ENCODE assay signal across 12 cellular contexts in genomic region chr20:10857362-10858070, GRCh38.
DNase-seq lines count a peak whose midpoint lies in the region; ATAC-seq, FAIRE-seq and TF ChIP-seq lines count a peak whose summit lies in the region.
"Had no signal": no experiment of that assay in that cellular context is flagged by ENCODE, and none has a peak within 500 bp of the region (broad histone marks: within the 10 kb centered on the region; RNA-seq: fewer than 3 reads in every experiment).

No MANE protein-coding gene starts in this region.

- H3K36me3 Mint-ChIP-seq in activated naive CD4-positive, alpha-beta T cell treated with anti-CD3 and anti-CD28 coated beads, Interleukin-2, amount 50 U/mL, for 72 hours = no peaks in the 10 kb centered on the region
- H3K36me3 Mint-ChIP-seq: activated naive CD4-positive, alpha-beta T cell treated with anti-CD3 and anti-CD28 coated beads, Interleukin-2, amount 50 U/mL, for 24 hours had no signal

- TF ChIP-seq POLR2A in GM12892 (IDR thresholded peaks at IDR 0.05; ENCODE audit: low read depth, low read length) = no peak

- H3K4me3 ChIP-seq in ACC112 (ENCODE audit: low read depth, low read length) = no peak overlapping the region
- H3K4me3 ChIP-seq: GM12878 had no signal

- peaks cover 40% of the 10 kb centered on the region for H3K4me1 ChIP-seq in ACC112 (ENCODE audit: control insufficient read depth, insufficient read depth, low read length, unreplicated experiment)

- peaks cover 5 to 12% of the 10 kb centered on the region in 2 donors for H3K9me3 Mint-ChIP-seq in activated naive CD4-positive, alpha-beta T cell treated with anti-CD3 and anti-CD28 coated beads, Interleukin-2, amount 50 U/mL, for 72 hours

- H2AFZ ChIP-seq in ACC112 (ENCODE audit: low read length, unreplicated experiment) = no peak overlapping the region

- no peaks in the 10 kb centered on the region for H3K79me2 ChIP-seq in ACC112 (ENCODE audit: control insufficient read depth, insufficient read depth, low read length, unreplicated experiment)

- peak; percentile 64 to 69 for DNase-seq in NOMO-1 (lab: John Stamatoyannopoulos, UW; ENCODE audit: unreplicated experiment in 2 of 2)
- DNase-seq in epithelial cell of prostate (ENCODE audit: low read depth, low spot score) = no peak
- peak; percentile 68 for DNase-seq in medulla oblongata (ENCODE audit: extremely low spot score)
- DNase-seq in activated naive CD4-positive, alpha-beta T cell treated with anti-CD3 and anti-CD28 coated beads, Interleukin-2, amount 50 U/mL, for 72 hours (ENCODE audit: low spot score in 2 of 2) = no peak
- DNase-seq in GM12892 (ENCODE audit: insufficient read length) = no peak
- no peak for DNase-seq in activated T-cell treated with anti-CD3 and anti-CD28 coated beads for 4 hours
- DNase-seq: NCI-H1417 treated with DMSO at 0.1 percent for 48 hours, T-helper 2 cell had no signal

- no peaks in the 10 kb centered on the region for H3K27me3 ChIP-seq in ACC112 (ENCODE audit: insufficient read depth, low read length)

- H3K36me3 ChIP-seq in ACC112 (ENCODE audit: insufficient read depth, low read length) = no peaks in the 10 kb centered on the region

- FAIRE-seq in GM12892 (lab: Jason Lieb, UNC) = no peak
- FAIRE-seq: GM12878 had no signal

- H3K27ac Mint-ChIP-seq in activated naive CD4-positive, alpha-beta T cell treated with anti-CD3 and anti-CD28 coated beads, Interleukin-2, amount 50 U/mL, for 72 hours = no peak overlapping the region
- H3K27ac Mint-ChIP-seq: activated naive CD4-positive, alpha-beta T cell treated with anti-CD3 and anti-CD28 coated beads, Interleukin-2, amount 50 U/mL, for 24 hours had no signal

- H3K27ac ChIP-seq in ACC112 (ENCODE audit: low read depth, low read length) = peak overlapping the region; percentile 61
- H3K27ac ChIP-seq in epithelial cell of prostate = peak overlapping the region; percentile 21

- no peak for ATAC-seq in activated naive CD4-positive, alpha-beta T cell treated with anti-CD3 and anti-CD28 coated beads, Interleukin-2, amount 50 U/mL, for 72 hours
- no peak for ATAC-seq in GM19328 (IDR thresholded peaks at IDR 0.05; ENCODE audit: unreplicated experiment)
- ATAC-seq: GM12878 had no signal

Comparison
In these comparisons a context has a peak if more than half of its experiments do, and no peak if none do; other contexts are left out.
1. DNase-seq: peak in NOMO-1 (2 of 2) and medulla oblongata (single experiment); none in epithelial cell of prostate (single experiment), activated naive CD4-positive, alpha-beta T cell treated with anti-CD3 and anti-CD28 coated beads, Interleukin-2, amount 50 U/mL, for 72 hours (0 of 2), GM12892 (single experiment) and activated T-cell treated with anti-CD3 and anti-CD28 coated beads for 4 hours (single experiment).